Comparison of ENCODE assay signal across 8 cellular contexts in the genomic region with DNA sequence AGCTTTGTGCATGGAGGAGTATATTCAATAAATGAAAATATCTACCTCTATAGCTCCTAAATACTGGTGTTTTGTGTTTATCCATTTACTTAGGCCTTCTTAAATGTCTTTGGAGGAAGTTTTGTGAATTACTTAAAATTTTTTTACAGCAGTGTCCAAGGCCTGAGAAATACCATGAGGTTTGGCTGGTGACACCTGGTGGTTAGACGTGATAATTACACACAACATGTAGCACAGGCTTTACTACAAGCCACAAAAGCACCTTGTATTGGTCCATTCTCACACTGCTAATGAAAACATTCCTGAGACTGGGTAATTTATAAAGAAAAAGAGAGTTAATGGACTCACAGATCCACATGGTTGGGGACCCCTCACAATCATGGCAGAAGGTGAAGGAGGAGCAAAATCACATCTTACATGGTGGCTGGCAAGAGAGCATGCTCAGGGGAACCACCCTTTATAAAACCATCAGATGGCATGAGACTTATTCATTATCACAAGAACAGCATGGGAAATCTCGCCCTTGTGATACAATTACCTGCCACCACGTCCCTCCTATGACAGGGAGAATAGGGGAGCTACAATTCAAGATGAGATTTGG. TPM values are rescaled to one million over a fixed set of nuclear protein-coding genes. Genes with fewer than 3 reads are reported as not detected.
DNase-seq lines count a peak whose midpoint lies in the region; ATAC-seq, FAIRE-seq and TF ChIP-seq lines count a peak whose summit lies in the region.

No MANE protein-coding gene starts in this region.

- H3K9me3 Mint-ChIP-seq in activated CD8-positive, alpha-beta memory T cell treated with anti-CD3 and anti-CD28 coated beads, Interleukin-2, amount 10 ng/mL, durations not matched to agents 7 days and 5 days (ENCODE audit: low read depth), result no peaks in the 10 kb centered on the region

- TF ChIP-seq POLR2A in breast epithelium (IDR thresholded peaks at IDR 0.05), result no peak

- in situ Hi-C loops in GM23248 (cut with MboI), result loop anchor here (10.0 kb wide), 1 partner anchor 231 kb away; no protein-coding TSS in a partner anchor

- CTCF ChIA-PET in activated CD8-positive, alpha-beta memory T cell treated with anti-CD3 and anti-CD28 coated beads, Interleukin-2, amount 10 ng/mL, durations not matched to agents 7 days and 5 days (lab: Charles Lee), result interaction anchor here (0.7 to 4.1 kb wide), 17 partner anchors 10 to 270 kb away, joined by 3 to 28 read pairs (median 3); a partner anchor contains a TSS

- H3F3A ChIP-seq in GM23248 (ENCODE audit: insufficient read depth), result no peaks in the 10 kb centered on the region

- H3K27me3 Mint-ChIP-seq in activated CD8-positive, alpha-beta memory T cell treated with anti-CD3 and anti-CD28 coated beads, Interleukin-2, amount 10 ng/mL, durations not matched to agents 7 days and 5 days, result peaks cover 4% of the 10 kb centered on the region

- H4K20me1 ChIP-seq in GM23248 (ENCODE audit: insufficient read depth), result no peaks in the 10 kb centered on the region

- H3K4me1 ChIP-seq in GM23248 (ENCODE audit: insufficient read depth) (no peaks in the 10 kb centered on the region), SJCRH30 (no peaks in the 10 kb centered on the region), breast epithelium (no peaks in the 10 kb centered on the region)

- H3K4me1 Mint-ChIP-seq in activated CD8-positive, alpha-beta memory T cell treated with anti-CD3 and anti-CD28 coated beads, Interleukin-2, amount 10 ng/mL, durations not matched to agents 7 days and 5 days, result no peaks in the 10 kb centered on the region

- FAIRE-seq in islet of Langerhans (lab: Jason Lieb, UNC), result peak; percentile 98

- H3K27me3 ChIP-seq in GM23248 (replicated peaks; ENCODE audit: insufficient read depth) (peaks cover 12% of the 10 kb centered on the region), SJCRH30 (no peaks in the 10 kb centered on the region), breast epithelium (no peaks in the 10 kb centered on the region)

- no peaks in the 10 kb centered on the region for H3K36me3 ChIP-seq in GM23248 (ENCODE audit: low read depth)
- no peaks in the 10 kb centered on the region for H3K36me3 ChIP-seq in SJCRH30
- H3K36me3 ChIP-seq in breast epithelium, result no peaks in the 10 kb centered on the region

- H3K4me3 Mint-ChIP-seq in activated CD8-positive, alpha-beta memory T cell treated with anti-CD3 and anti-CD28 coated beads, Interleukin-2, amount 10 ng/mL, durations not matched to agents 7 days and 5 days, result no peak overlapping the region

- peak; percentile 66 for ATAC-seq in activated CD8-positive, alpha-beta memory T cell treated with anti-CD3 and anti-CD28 coated beads, Interleukin-2, amount 10 ng/mL, durations not matched to agents 7 days and 5 days

- H3K27ac ChIP-seq in GM23248, result no peak overlapping the region
- H3K27ac ChIP-seq in SJCRH30, result no peak overlapping the region
- no peak overlapping the region for H3K27ac ChIP-seq in breast epithelium

- intact Hi-C loops in breast epithelium (cut with DNase I; ENCODE audit: low total_unique reads), result no loop called here

- no peak overlapping the region for H3K9ac ChIP-seq in GM23248

- TF ChIP-seq CTCF in breast epithelium (IDR thresholded peaks at IDR 0.05), result peak; percentile 75 to 76 (median 75)

- no peaks in the 10 kb centered on the region for H3K79me2 ChIP-seq in GM23248 (ENCODE audit: insufficient read depth)

- H3K4me3 ChIP-seq in GM23248, result no peak overlapping the region
- no peak overlapping the region for H3K4me3 ChIP-seq in SJCRH30
- H3K4me3 ChIP-seq in breast epithelium, result no peak overlapping the region

- H3K9me2 ChIP-seq in GM23248 (ENCODE audit: insufficient read depth), result no peaks in the 10 kb centered on the region

- H3K9me3 ChIP-seq in GM23248 (ENCODE audit: low read depth), result no peaks in the 10 kb centered on the region
- H3K9me3 ChIP-seq in SJCRH30 (replicated peaks), result 0 out of 2 replicates have a peak, but pooled peaks cover 3% of the 10 kb centered on the region
- H3K9me3 ChIP-seq in breast epithelium, result no peaks in the 10 kb centered on the region

- peak; percentile 53 for DNase-seq in activated CD8-positive, alpha-beta memory T cell treated with anti-CD3 and anti-CD28 coated beads, Interleukin-2, amount 10 ng/mL, durations not matched to agents 7 days and 5 days
- no peak for DNase-seq in activated CD8-positive, alpha-beta memory T cell treated with anti-CD3 and anti-CD28 coated beads for 24 hours
- DNase-seq in GM23248, result peak; percentile 66
- peak; percentile 38 for DNase-seq in KG1 (lab: John Stamatoyannopoulos, UW)
- DNase-seq in SJCRH30, result peak; percentile 44 to 79
- DNase-seq in breast epithelium (ENCODE audit: low spot score in 2 of 2), result no peak
- peak; percentile 8 for DNase-seq in stimulated activated CD4-positive, alpha-beta T cell treated with anti-CD3 and anti-CD28 coated beads, Interleukin-4, amount 100 ng/mL, for 1 hour

- no peaks in the 10 kb centered on the region for H3K36me3 Mint-ChIP-seq in activated CD8-positive, alpha-beta memory T cell treated with anti-CD3 and anti-CD28 coated beads, Interleukin-2, amount 10 ng/mL, durations not matched to agents 7 days and 5 days

- H3K4me2 ChIP-seq in GM23248 (ENCODE audit: unreplicated experiment), result no peak overlapping the region

- no peak overlapping the region for H3K27ac Mint-ChIP-seq in activated CD8-positive, alpha-beta memory T cell treated with anti-CD3 and anti-CD28 coated beads, Interleukin-2, amount 10 ng/mL, durations not matched to agents 7 days and 5 days

- no peak overlapping the region for H2AFZ ChIP-seq in GM23248

- 0% methylated on average over 3 of the region's 3 CpGs for WGBS in GM23248 (ENCODE audit: low coverage in 1 of 2, low lambda C conversion rate in 2 of 2, missing lambda C conversion rate in 2 of 2), 2 experiments

RNA-seq across cellular contexts. Expression of a gene that starts 20.6 kb away (rescaled TPM):
- total RNA-seq in activated CD8-positive, alpha-beta memory T cell treated with anti-CD3 and anti-CD28 coated beads, Interleukin-2, amount 10 ng/mL, durations not matched to agents 7 days and 5 days, result not detected
- total RNA-seq in GM23248 (2014; rRNA removed; shearing (Covaris generic)), result not detected in 2 replicates
- not detected in 2 replicates for polyA plus RNA-seq in GM23248 (2016; fragmentation: Nextera tagmentation; extraction: Ambion mirVana)
- not detected in 2 replicates for total RNA-seq in SJCRH30 (2014; rRNA removed; shearing (Covaris generic))
- total RNA-seq in breast epithelium, result under 1 TPM in 1 of 3 donors, not detected in 2; 0.15 TPM

RNA-seq across cellular contexts. Expression of a gene that starts 59.4 kb away (rescaled TPM):
- not detected for total RNA-seq in activated CD8-positive, alpha-beta memory T cell treated with anti-CD3 and anti-CD28 coated beads, Interleukin-2, amount 10 ng/mL, durations not matched to agents 7 days and 5 days
- total RNA-seq in GM23248 (2014; rRNA removed; shearing (Covaris generic)), result not detected in 2 replicates
- not detected in 2 replicates for polyA plus RNA-seq in GM23248 (2016; fragmentation: Nextera tagmentation; extraction: Ambion mirVana)
- total RNA-seq in SJCRH30 (2014; rRNA removed; shearing (Covaris generic)), result not detected in 2 replicates
- total RNA-seq in breast epithelium, result not detected

Comparison
In these comparisons a context has a peak if more than half of its experiments do, and no peak if none do; other contexts are left out.
1. DNase-seq: peak in activated CD8-positive, alpha-beta memory T cell treated with anti-CD3 and anti-CD28 coated beads, Interleukin-2, amount 10 ng/mL, durations not matched to agents 7 days and 5 days (single experiment), GM23248 (single experiment), KG1 (single experiment), SJCRH30 (2 of 2) and stimulated activated CD4-positive, alpha-beta T cell treated with anti-CD3 and anti-CD28 coated beads, Interleukin-4, amount 100 ng/mL, for 1 hour (single experiment); none in activated CD8-positive, alpha-beta memory T cell treated with anti-CD3 and anti-CD28 coated beads for 24 hours (single experiment) and breast epithelium (0 of 2).